In genomic region chr5:68193481-68194036, GRCh38 we compare ENCODE assay signal across 1 cellular context.
TF ChIP-seq lines count a peak whose summit lies in the region.

No MANE protein-coding gene starts in this region.

TF ChIP-seq in WTC11, 78 proteins besides CTCF, POLR2A, EP300 and RAD21:
- TF ChIP-seq HMGXB4 (CRISPR knock-in tag; IDR thresholded peaks at IDR 0.05) (no peak), PREB (CRISPR knock-in tag; IDR thresholded peaks at IDR 0.05; ENCODE audit: borderline replicate concordance) (no peak), OVOL2 (CRISPR knock-in tag; IDR thresholded peaks at IDR 0.05; ENCODE audit: borderline replicate concordance) (no peak), NFE2L1 (CRISPR knock-in tag; IDR thresholded peaks at IDR 0.05) (peak; percentile 88), SMAD3 (CRISPR knock-in tag; IDR thresholded peaks at IDR 0.05; ENCODE audit: borderline replicate concordance) (no peak), ZBTB21 (CRISPR knock-in tag; IDR thresholded peaks at IDR 0.05; ENCODE audit: borderline replicate concordance) (no peak), GTF2I (CRISPR knock-in tag; conservative IDR thresholded peaks at IDR 0.05) (no peak), ZNF219 (CRISPR knock-in tag; IDR thresholded peaks at IDR 0.05; ENCODE audit: borderline replicate concordance) (no peak), JUN (CRISPR knock-in tag; IDR thresholded peaks at IDR 0.05) (no peak), MLX (CRISPR knock-in tag; IDR thresholded peaks at IDR 0.05) (no peak), ERG (CRISPR knock-in tag; IDR thresholded peaks at IDR 0.05) (no peak), AFF4 (CRISPR knock-in tag; IDR thresholded peaks at IDR 0.05; ENCODE audit: borderline replicate concordance) (no peak), ATF1 (CRISPR knock-in tag; IDR thresholded peaks at IDR 0.05) (no peak), NR1H2 (CRISPR knock-in tag; IDR thresholded peaks at IDR 0.05) (no peak), MAX (CRISPR knock-in tag; IDR thresholded peaks at IDR 0.05) (0 out of 2 replicates have a peak, but pooled peaks have one; percentile 22), FOXK1 (CRISPR knock-in tag; IDR thresholded peaks at IDR 0.05) (0 out of 2 replicates have a peak, but pooled peaks have one; percentile 26), TEAD1 (CRISPR knock-in tag; IDR thresholded peaks at IDR 0.05) (peak; percentile 82; the same call in 1 of the 2 replicates), ETV6 (CRISPR knock-in tag; IDR thresholded peaks at IDR 0.05) (no peak), GABPB1 (CRISPR knock-in tag; IDR thresholded peaks at IDR 0.05) (no peak), CDX4 (CRISPR knock-in tag; IDR thresholded peaks at IDR 0.05; ENCODE audit: borderline replicate concordance) (no peak), CBFB (CRISPR knock-in tag; IDR thresholded peaks at IDR 0.05; ENCODE audit: low read depth) (no peak), SOX15 (CRISPR knock-in tag; IDR thresholded peaks at IDR 0.05) (no peak), CREB1 (CRISPR knock-in tag; IDR thresholded peaks at IDR 0.05) (no peak), ZNF232 (CRISPR knock-in tag; IDR thresholded peaks at IDR 0.05) (no peak), STAT6 (CRISPR knock-in tag; conservative IDR thresholded peaks at IDR 0.05; ENCODE audit: low read depth) (no peak)
